In genomic region chr5:150763023-150763793, GRCh38 we compare ENCODE assay signal across 8 cellular contexts. TPM values are rescaled to one million over a fixed set of nuclear protein-coding genes. Genes with fewer than 3 reads are reported as not detected.
DNase-seq lines count a peak whose midpoint lies in the region; ATAC-seq and TF ChIP-seq lines count a peak whose summit lies in the region.

No MANE protein-coding gene starts in this region.

- no peaks in the 10 kb centered on the region for H3K27me3 Mint-ChIP-seq in T-helper 2 cell treated with Interferon-gamma antibody and Interleukin-4, amounts not matched to agents 5 μg/mL and 100 μg/mL, for 36 hours (ENCODE audit: low read depth)

- H3K4me1 ChIP-seq in Peyer's patch (no peaks in the 10 kb centered on the region), skeletal muscle tissue (ENCODE audit: control insufficient read depth in 3 of 3, insufficient read depth in 3 of 3, low read length in 3 of 3) (peaks cover 0 to 11% (median 3%) of the 10 kb centered on the region in 3 donors)

- no peaks in the 10 kb centered on the region for H3K9me3 ChIP-seq in Peyer's patch
- no peaks in the 10 kb centered on the region for H3K9me3 ChIP-seq in skeletal muscle tissue (ENCODE audit: control insufficient read depth in 3 of 3, low read length in 3 of 3)

- peaks cover 12% of the 10 kb centered on the region for H3K4me1 Mint-ChIP-seq in T-helper 2 cell treated with Interferon-gamma antibody and Interleukin-4, amounts not matched to agents 5 μg/mL and 100 μg/mL, for 36 hours (ENCODE audit: low read depth)
- peaks cover 8% of the 10 kb centered on the region for H3K4me1 Mint-ChIP-seq in stimulated activated effector memory CD8-positive, alpha-beta T cell treated with anti-CD3 and anti-CD28 coated beads, Interleukin-12 subunit alpha, Interleukin-12 subunit beta, amount 100 ng/mL, for 72 hours

- no peak overlapping the region for H3K9ac ChIP-seq in skeletal muscle tissue (ENCODE audit: low read depth in 1 of 3, low read length in 3 of 3)

- no peaks in the 10 kb centered on the region for H3K36me3 Mint-ChIP-seq in T-helper 2 cell treated with Interferon-gamma antibody and Interleukin-4, amounts not matched to agents 5 μg/mL and 100 μg/mL, for 36 hours (ENCODE audit: low read depth)
- H3K36me3 Mint-ChIP-seq in stimulated activated effector memory CD8-positive, alpha-beta T cell treated with anti-CD3 and anti-CD28 coated beads, Interleukin-12 subunit alpha, Interleukin-12 subunit beta, amount 100 ng/mL, for 72 hours = no peaks in the 10 kb centered on the region

- peak; percentile 30 for DNase-seq in HuH-7 (ENCODE audit: low spot score)
- DNase-seq in Peyer's patch = peak in 1 of 3 donors; percentile 65
- peak; percentile 92 for DNase-seq in fibroblast of the aortic adventitia (ENCODE audit: low read depth)
- no peak for DNase-seq in T-helper 2 cell treated with Interferon-gamma antibody and Interleukin-4, amounts not matched to agents 5 μg/mL and 100 μg/mL, for 36 hours (ENCODE audit: low spot score)
- no peak for DNase-seq in NCI-H128 (lab: John Stamatoyannopoulos, UW; ENCODE audit: unreplicated experiment)
- DNase-seq in stimulated activated effector memory CD8-positive, alpha-beta T cell treated with anti-CD3 and anti-CD28 coated beads, Interleukin-12 subunit alpha, Interleukin-12 subunit beta, amount 100 ng/mL, for 72 hours (ENCODE audit: low spot score in 2 of 2) = no peak
- no peak for DNase-seq in activated T-cell treated with anti-CD3 and anti-CD28 coated beads, Interleukin-2, amount 50 U/mL, for 1 hour

- H3K9me3 Mint-ChIP-seq in T-helper 2 cell treated with Interferon-gamma antibody and Interleukin-4, amounts not matched to agents 5 μg/mL and 100 μg/mL, for 36 hours = peaks cover 8% of the 10 kb centered on the region
- H3K9me3 Mint-ChIP-seq in stimulated activated effector memory CD8-positive, alpha-beta T cell treated with anti-CD3 and anti-CD28 coated beads, Interleukin-12 subunit alpha, Interleukin-12 subunit beta, amount 100 ng/mL, for 72 hours = no peaks in the 10 kb centered on the region

- no peaks in the 10 kb centered on the region for H3K36me3 ChIP-seq in Peyer's patch
- H3K36me3 ChIP-seq in skeletal muscle tissue (ENCODE audit: control insufficient read depth in 3 of 3, insufficient read depth in 3 of 3, low read length in 3 of 3) = no peaks in the 10 kb centered on the region

- no peak for ATAC-seq in stimulated activated effector memory CD8-positive, alpha-beta T cell treated with anti-CD3 and anti-CD28 coated beads, Interleukin-12 subunit alpha, Interleukin-12 subunit beta, amount 100 ng/mL, for 72 hours

- H3K27me3 ChIP-seq in Peyer's patch (no peaks in the 10 kb centered on the region), skeletal muscle tissue (ENCODE audit: control insufficient read depth in 3 of 3, insufficient read depth in 3 of 3, low read length in 3 of 3) (no peaks in the 10 kb centered on the region)

- no peak for TF ChIP-seq POLR2A in Peyer's patch (IDR thresholded peaks at IDR 0.05)

- H3K4me3 ChIP-seq in Peyer's patch (no peak overlapping the region), fibroblast of the aortic adventitia (ENCODE audit: low read depth, low read length) (no peak overlapping the region), skeletal muscle tissue (ENCODE audit: low read length in 3 of 3) (no peak overlapping the region)

- TF ChIP-seq CTCF in Peyer's patch (IDR thresholded peaks at IDR 0.05) = no peak
- no peak for TF ChIP-seq CTCF in fibroblast of the aortic adventitia (IDR thresholded peaks at IDR 0.05; ENCODE audit: insufficient read depth, low read length)

- peak overlapping the region in 3 of 4 donors; percentile 3 to 69 (median 61) for H3K27ac ChIP-seq in Peyer's patch
- peak overlapping the region; percentile 61 for H3K27ac ChIP-seq in skeletal muscle tissue (ENCODE audit: low read depth, low read length)

- H3K4me3 Mint-ChIP-seq in T-helper 2 cell treated with Interferon-gamma antibody and Interleukin-4, amounts not matched to agents 5 μg/mL and 100 μg/mL, for 36 hours = no peak overlapping the region
- no peak overlapping the region for H3K4me3 Mint-ChIP-seq in stimulated activated effector memory CD8-positive, alpha-beta T cell treated with anti-CD3 and anti-CD28 coated beads, Interleukin-12 subunit alpha, Interleukin-12 subunit beta, amount 100 ng/mL, for 72 hours

- H3K27ac Mint-ChIP-seq in T-helper 2 cell treated with Interferon-gamma antibody and Interleukin-4, amounts not matched to agents 5 μg/mL and 100 μg/mL, for 36 hours = no peak overlapping the region
- H3K27ac Mint-ChIP-seq in stimulated activated effector memory CD8-positive, alpha-beta T cell treated with anti-CD3 and anti-CD28 coated beads, Interleukin-12 subunit alpha, Interleukin-12 subunit beta, amount 100 ng/mL, for 72 hours = no peak overlapping the region

RNA-seq across cellular contexts. Expression of gene DCTN4, which starts 4.4 kb away (rescaled TPM):
- 10 to 100 TPM; 41.7 to 75.9 (median 54.1) TPM for total RNA-seq in Peyer's patch
- total RNA-seq in fibroblast of the aortic adventitia (ENCODE audit: low replicate concordance) = 38.5 and 73.9 TPM in 2 replicates
- 45.9 TPM for total RNA-seq in skeletal muscle tissue

RNA-seq across cellular contexts. Expression of gene SMIM3, which starts 15.3 kb away (rescaled TPM):
- total RNA-seq in Peyer's patch = 10 to 100 TPM; 12.7 to 82.5 (median 23.6) TPM
- 15.0 and 61.8 TPM in 2 replicates for total RNA-seq in fibroblast of the aortic adventitia (ENCODE audit: low replicate concordance)
- total RNA-seq in skeletal muscle tissue = 8.4 TPM

Comparison
In these comparisons a context has a peak if more than half of its experiments do, and no peak if none do; other contexts are left out.
1. DNase-seq: peak in HuH-7 (single experiment) and fibroblast of the aortic adventitia (single experiment); none in T-helper 2 cell treated with Interferon-gamma antibody and Interleukin-4, amounts not matched to agents 5 μg/mL and 100 μg/mL, for 36 hours (single experiment), NCI-H128 (single experiment), stimulated activated effector memory CD8-positive, alpha-beta T cell treated with anti-CD3 and anti-CD28 coated beads, Interleukin-12 subunit alpha, Interleukin-12 subunit beta, amount 100 ng/mL, for 72 hours (0 of 2) and activated T-cell treated with anti-CD3 and anti-CD28 coated beads, Interleukin-2, amount 50 U/mL, for 1 hour (single experiment).